9 cellular contexts compared by ENCODE assay signal in the genomic region with DNA sequence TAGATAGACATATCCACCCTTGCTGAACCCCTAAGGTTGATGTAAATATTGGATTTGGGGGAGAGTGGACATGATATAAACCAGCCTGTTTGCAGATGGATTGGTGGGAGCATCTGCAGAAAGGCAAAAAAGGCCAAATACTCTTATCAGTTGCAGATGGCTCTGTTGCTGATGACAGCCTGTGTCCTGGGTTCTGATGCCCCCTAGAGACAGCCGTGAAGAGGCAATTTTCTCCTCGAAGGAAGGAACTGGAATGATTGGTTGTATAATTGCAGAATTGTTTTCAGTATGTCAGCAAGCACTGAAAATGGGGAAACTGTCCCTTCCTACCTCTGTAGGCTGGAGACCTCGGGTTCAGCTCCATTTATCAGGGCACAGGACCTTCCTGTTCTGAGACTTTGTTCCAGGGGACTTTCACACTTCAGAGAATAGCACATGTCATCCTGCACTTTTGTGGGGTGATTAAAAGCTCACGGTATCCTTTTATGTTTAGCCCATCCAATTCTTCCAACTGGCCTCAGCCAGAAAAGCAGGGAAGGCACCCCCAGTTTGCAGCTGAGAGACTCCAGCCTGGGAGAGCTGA.
DNase-seq lines count a peak whose midpoint lies in the region; ATAC-seq lines count a peak whose summit lies in the region.
"Had no signal": no experiment of that assay in that cellular context is flagged by ENCODE, and none has a peak within 500 bp of the region (broad histone marks: within the 10 kb centered on the region; RNA-seq: fewer than 3 reads in every experiment).

No MANE protein-coding gene starts in this region.

- no peaks in the 10 kb centered on the region for H3K9me3 Mint-ChIP-seq in activated T-cell treated with anti-CD3 and anti-CD28 coated beads, Interleukin-2, amount 50 U/mL, for 24 hours
- H3K9me3 Mint-ChIP-seq: T-cell had no signal

- peaks cover 41% of the 10 kb centered on the region for H3K36me3 Mint-ChIP-seq in activated T-cell treated with anti-CD3 and anti-CD28 coated beads, Interleukin-2, amount 50 U/mL, for 24 hours (ENCODE audit: low read depth)

- DNase-seq in DMS53 (lab: John Stamatoyannopoulos, UW) = peak; percentile 61
- DNase-seq in HT1080 (ENCODE audit: low read depth) = peak; percentile 41
- peak; percentile 59 for DNase-seq in SK-N-DZ (ENCODE audit: low spot score)
- peak; percentile 67 for DNase-seq in fibroblast of gingiva (ENCODE audit: low read depth)
- peak in 36 of 56 donors; percentile 4 to 65 (median 31) for DNase-seq in nucleus accumbens (lab: John Stamatoyannopoulos, UW)
- DNase-seq in activated T-cell treated with anti-CD3 and anti-CD28 coated beads, Interleukin-2, amount 50 U/mL, for 24 hours = no peak

- peaks cover 16% of the 10 kb centered on the region for H3K4me1 Mint-ChIP-seq in activated T-cell treated with anti-CD3 and anti-CD28 coated beads, Interleukin-2, amount 50 U/mL, for 24 hours (ENCODE audit: low read depth)

- ATAC-seq in GM18873 (IDR thresholded peaks at IDR 0.05; ENCODE audit: low FRiP score, unreplicated experiment) = no peak
- ATAC-seq in GM19467 (IDR thresholded peaks at IDR 0.05; ENCODE audit: unreplicated experiment) = no peak
- ATAC-seq: T-cell had no signal

- no peak overlapping the region for H3K27ac Mint-ChIP-seq in activated T-cell treated with anti-CD3 and anti-CD28 coated beads, Interleukin-2, amount 50 U/mL, for 24 hours
- H3K27ac Mint-ChIP-seq: T-cell had no signal

- no peak overlapping the region for H3K4me3 Mint-ChIP-seq in activated T-cell treated with anti-CD3 and anti-CD28 coated beads, Interleukin-2, amount 50 U/mL, for 24 hours
- H3K4me3 Mint-ChIP-seq: T-cell had no signal

- H3K27me3 Mint-ChIP-seq in activated T-cell treated with anti-CD3 and anti-CD28 coated beads, Interleukin-2, amount 50 U/mL, for 24 hours = no peaks in the 10 kb centered on the region
- H3K27me3 Mint-ChIP-seq: T-cell had no signal
